In the genomic region with DNA sequence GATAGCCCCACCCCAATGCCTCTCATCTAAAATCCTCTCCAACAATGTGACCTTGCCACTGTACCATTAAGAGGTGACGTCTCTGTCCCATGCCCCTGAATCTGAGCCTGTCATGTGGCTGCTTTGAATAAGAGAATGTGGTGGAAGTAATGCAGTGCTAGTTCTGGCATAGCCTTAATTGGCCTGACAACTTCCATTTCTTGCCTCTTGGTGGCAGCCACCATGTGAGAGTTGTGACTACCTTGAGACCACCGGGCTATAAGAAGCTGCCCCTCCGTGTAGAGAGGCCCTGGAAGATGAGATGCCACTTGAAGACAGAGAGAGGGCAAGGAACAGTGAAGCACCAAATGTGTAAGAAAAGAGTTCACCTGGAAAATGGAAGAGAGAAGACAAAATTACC, we compare ENCODE assay signal across 29 cellular contexts.
DNase-seq lines count a peak whose midpoint lies in the region; ATAC-seq, FAIRE-seq and TF ChIP-seq lines count a peak whose summit lies in the region.
"Had no signal": no experiment of that assay in that cellular context is flagged by ENCODE, and none has a peak within 500 bp of the region (broad histone marks: within the 10 kb centered on the region; RNA-seq: fewer than 3 reads in every experiment).

No MANE protein-coding gene starts in this region.

- H3K79me2 ChIP-seq in Loucy (ENCODE audit: insufficient read depth, low read length) (no peaks in the 10 kb centered on the region), H1 (ENCODE audit: control insufficient read depth in 1 of 2, insufficient read depth in 2 of 2, low read length in 2 of 2) (no peaks in the 10 kb centered on the region)
- H3K79me2 ChIP-seq: hepatocyte, parathyroid adenoma had no signal

- H4K8ac ChIP-seq in H1 (ENCODE audit: extremely low read depth, insufficient read depth, low read length): no peak overlapping the region

- no peak overlapping the region for H3K18ac ChIP-seq in H1 (ENCODE audit: extremely low read depth, low read length)

- H2BK20ac ChIP-seq in H1 (ENCODE audit: low read length): no peak overlapping the region

- H3K9ac ChIP-seq in Loucy (ENCODE audit: low read depth, low read length, poor library complexity, severe bottlenecking): no peak overlapping the region
- no peak overlapping the region; a peak in 1 of 7 replicates for H3K9ac ChIP-seq in H1 (replicated peaks in 1 of 4; ENCODE audit: extremely low read depth in 1 of 4, low read depth in 3 of 4, low read length in 3 of 4)
- H3K9ac ChIP-seq: parathyroid adenoma had no signal

- no peaks in the 10 kb centered on the region for H3K9me2 ChIP-seq in Loucy (replicated peaks; ENCODE audit: low read depth, low read length)

- no peak overlapping the region for H4K91ac ChIP-seq in H1 (replicated peaks; ENCODE audit: insufficient read length, low read length)

- H3K23me2 ChIP-seq in H1 (ENCODE audit: low read depth, low read length): no peaks in the 10 kb centered on the region

- TF ChIP-seq POLR2A in H1 (IDR thresholded peaks at IDR 0.05; ENCODE audit: control extremely low read depth in 1 of 2, low read depth in 2 of 2, low read length in 2 of 2): no peak

- no peak overlapping the region for H3K4me2 ChIP-seq in Loucy (ENCODE audit: low read depth, low read length, poor library complexity, severe bottlenecking)
- H3K4me2 ChIP-seq in H1 (ENCODE audit: insufficient read depth in 1 of 2, low read depth in 2 of 2, low read length in 2 of 2): no peak overlapping the region
- H3K4me2 ChIP-seq: hepatocyte, smooth muscle cell had no signal

- peaks cover 33% of the 10 kb centered on the region for H3K9me3 ChIP-seq in Loucy (ENCODE audit: insufficient read depth, low read depth, low read length)
- peaks cover 1 to 7% of the 10 kb centered on the region in 2 experiments for H3K9me3 ChIP-seq in H1 (ENCODE audit: insufficient read depth in 2 of 2, low read depth in 1 of 2, low read length in 1 of 2)
- H3K9me3 ChIP-seq: HAP-1 had no signal

- no peak overlapping the region for H3K14ac ChIP-seq in H1 (ENCODE audit: insufficient read length)

- H2AK5ac ChIP-seq in H1 (ENCODE audit: low read depth, low read length): no peak overlapping the region

- no peak for ATAC-seq in stimulated activated naive CD8-positive, alpha-beta T cell treated with anti-CD3 and anti-CD28 coated beads, Interleukin-15, Interleukin-2, amounts not matched to agents 100 U/mL and 50 U/mL, for 24 hours
- ATAC-seq: body of pancreas, left lobe of liver had no signal

- H3K27ac ChIP-seq in H1 (ENCODE audit: low read depth, low read length): no peak overlapping the region
- H3K27ac ChIP-seq: body of pancreas, epithelial cell of prostate, hepatocyte, parathyroid adenoma, SJCRH30 had no signal

- H2BK15ac ChIP-seq in H1 (ENCODE audit: low read length): no peak overlapping the region

- H2BK120ac ChIP-seq in H1 (replicated peaks; ENCODE audit: low read depth, low read length): no peak overlapping the region

- TF ChIP-seq EP300 in H1 (IDR thresholded peaks at IDR 0.05; ENCODE audit: borderline replicate concordance in 1 of 2, low read depth in 2 of 2, low read length in 2 of 2): no peak

- H3K79me1 ChIP-seq in H1 (ENCODE audit: low read depth, low read length): no peaks in the 10 kb centered on the region

- H3K27me3 ChIP-seq in Loucy (ENCODE audit: insufficient read depth, low read length, poor library complexity, severe bottlenecking) (no peaks in the 10 kb centered on the region), H1 (replicated peaks in 1 of 4; ENCODE audit: control insufficient read depth in 3 of 4, extremely low read depth in 1 of 4, insufficient read depth in 3 of 4, low read length in 3 of 4) (no peaks in the 10 kb centered on the region)
- H3K27me3 ChIP-seq: body of pancreas, hepatocyte, SJCRH30 had no signal

- no peak overlapping the region for H2BK12ac ChIP-seq in H1 (ENCODE audit: low read depth, low read length)

- no peak overlapping the region for H3K23ac ChIP-seq in H1 (ENCODE audit: insufficient read length)

- H2AFZ ChIP-seq in Loucy (ENCODE audit: low read length): no peak overlapping the region
- H2AFZ ChIP-seq in H1 (ENCODE audit: low read length): no peak overlapping the region
- H2AFZ ChIP-seq: hepatocyte, parathyroid adenoma had no signal

- no peaks in the 10 kb centered on the region for H3K4me1 ChIP-seq in Loucy (ENCODE audit: insufficient read depth, low read length, poor library complexity, severe bottlenecking)
- H3K4me1 ChIP-seq in H1 (replicated peaks in 1 of 4; ENCODE audit: control insufficient read depth in 3 of 4, insufficient read depth in 4 of 4, low read length in 3 of 4): no peaks in the 10 kb centered on the region
- H3K4me1 ChIP-seq: body of pancreas, HAP-1, parathyroid adenoma, SJCRH30 had no signal

- DNase-seq in NCI-H82 (lab: John Stamatoyannopoulos, UW) (peak; percentile 12), NCI-H82 treated with DMSO at 0.1 percent for 48 hours (lab: John Stamatoyannopoulos, UW; ENCODE audit: unreplicated experiment) (no peak), H1 (ENCODE audit: low read depth in 1 of 2, low spot score in 2 of 2) (no peak), retinal pigment epithelial cell (ENCODE audit: low read depth) (no peak)
- DNase-seq in stimulated activated naive CD8-positive, alpha-beta T cell treated with anti-CD3 and anti-CD28 coated beads, Interleukin-15, Interleukin-2, amounts not matched to agents 100 U/mL and 50 U/mL, for 24 hours: no peak
- DNase-seq in central memory CD4-positive, alpha-beta T cell: no peak
- no peak for DNase-seq in activated T-cell treated with anti-CD3 and anti-CD28 coated beads, Interleukin-2, amount 50 U/mL, for 48 hours
- DNase-seq: 8988T; activated CD4-positive, alpha-beta T cell treated with anti-CD3 and anti-CD28 coated beads, Interleukin-2, amount 50 U/mL, for 4 hours; activated naive CD4-positive, alpha-beta T cell treated with anti-CD3 and anti-CD28 coated beads for 36 hours; body of pancreas; Calu3; DMS79; GDM1; NCI-H146; NCI-H2107; NCI-H345; retina; RPMI8226; SJCRH30; stimulated activated naive CD4-positive, alpha-beta T cell had no signal

- peak; percentile 38 to 60 for TF ChIP-seq RAD21 in H1 (IDR thresholded peaks at IDR 0.05 in 1 of 2, conservative IDR thresholded peaks at IDR 0.05 in 1 of 2; ENCODE audit: low read depth in 2 of 2, low read length in 2 of 2)

- POLR2A ChIA-PET in H1 (lab: Charles Lee; ENCODE audit: partially characterized antibody): no interaction called here

- peak; percentile 37 for TF ChIP-seq CTCF in Loucy (conservative IDR thresholded peaks at IDR 0.05; ENCODE audit: low read length)
- TF ChIP-seq CTCF in H1 (IDR thresholded peaks at IDR 0.05; ENCODE audit: control extremely low read depth in 1 of 3, insufficient read depth in 1 of 3, low read depth in 1 of 3, low read length in 3 of 3): peak; percentile 4 to 56 (median 56)
- peak; percentile 12 for TF ChIP-seq CTCF in retinal pigment epithelial cell (conservative IDR thresholded peaks at IDR 0.05; ENCODE audit: low read depth, low read length)

- no peak overlapping the region for H3K4ac ChIP-seq in H1 (replicated peaks; ENCODE audit: insufficient read length, low read depth, low read length)

- no peaks in the 10 kb centered on the region for H3F3A ChIP-seq in Loucy (ENCODE audit: low read depth)

- no peak overlapping the region for H4K5ac ChIP-seq in H1 (ENCODE audit: insufficient read length, low read depth, low read length)

- no peak overlapping the region for H2BK5ac ChIP-seq in H1 (ENCODE audit: low read depth, low read length)

- CTCF ChIA-PET in H1 (lab: Charles Lee; ENCODE audit: partially characterized antibody): interaction anchor here (0.7 to 3.0 kb wide), 12 partner anchors 9 to 98 kb away, joined by 3 to 12 read pairs (median 3); no protein-coding TSS in a partner anchor

- H3K56ac ChIP-seq in H1 (replicated peaks; ENCODE audit: insufficient read length, low read depth, low read length): no peak overlapping the region

- FAIRE-seq in H1 (lab: Jason Lieb, UNC): peak; percentile 62
- FAIRE-seq: GM19239 had no signal

- H3K36me3 ChIP-seq in Loucy (ENCODE audit: insufficient read depth, low read length): peaks cover 42% of the 10 kb centered on the region
- H3K36me3 ChIP-seq in H1 (ENCODE audit: control insufficient read depth in 2 of 4, insufficient read depth in 4 of 4, low read length in 3 of 4): no peaks in the 10 kb centered on the region; a peak in 2 of 8 replicates
- H3K36me3 ChIP-seq: HAP-1 had no signal

- H3K4me3 ChIP-seq in Loucy (ENCODE audit: low read length, poor library complexity, severe bottlenecking) (no peak overlapping the region), H1 (ENCODE audit: extremely low read depth in 1 of 4, insufficient read depth in 2 of 4, low read depth in 3 of 4, low read length in 4 of 4) (no peak overlapping the region), retinal pigment epithelial cell (ENCODE audit: low read length) (no peak overlapping the region)
- H3K4me3 ChIP-seq: body of pancreas, HAP-1, hepatocyte, SJCRH30, smooth muscle cell had no signal

- WGBS in H1 (ENCODE audit: extremely low coverage in 1 of 2, insufficient coverage in 1 of 2, insufficient read length in 1 of 2, insufficient replicate concordance in 2 of 2, low coverage in 1 of 2, low lambda C conversion rate in 2 of 2, missing lambda C conversion rate in 1 of 2), 2 experiments: 63% methylated on average over 3 of the region's 3 CpGs; no CpG with 5 or more reads in 1 of the 2 experiments

- no peaks in the 10 kb centered on the region for H4K20me1 ChIP-seq in Loucy (ENCODE audit: insufficient read depth, low read length, poor library complexity, severe bottlenecking)
- H4K20me1 ChIP-seq in H1 (replicated peaks in 1 of 2; ENCODE audit: control insufficient read depth in 1 of 2, insufficient read depth in 2 of 2, low read length in 2 of 2): no peaks in the 10 kb centered on the region

TF ChIP-seq in H1, 55 proteins besides CTCF, POLR2A, EP300 and RAD21 (continues in another document):
- TF ChIP-seq, protein P1, sequence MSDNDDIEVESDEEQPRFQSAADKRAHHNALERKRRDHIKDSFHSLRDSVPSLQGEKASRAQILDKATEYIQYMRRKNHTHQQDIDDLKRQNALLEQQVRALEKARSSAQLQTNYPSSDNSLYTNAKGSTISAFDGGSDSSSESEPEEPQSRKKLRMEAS (IDR thresholded peaks at IDR 0.05): no peak
- TF ChIP-seq, protein P2, sequence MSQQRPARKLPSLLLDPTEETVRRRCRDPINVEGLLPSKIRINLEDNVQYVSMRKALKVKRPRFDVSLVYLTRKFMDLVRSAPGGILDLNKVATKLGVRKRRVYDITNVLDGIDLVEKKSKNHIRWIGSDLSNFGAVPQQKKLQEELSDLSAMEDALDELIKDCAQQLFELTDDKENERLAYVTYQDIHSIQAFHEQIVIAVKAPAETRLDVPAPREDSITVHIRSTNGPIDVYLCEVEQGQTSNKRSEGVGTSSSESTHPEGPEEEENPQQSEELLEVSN (IDR thresholded peaks at IDR 0.05): no peak
- TF ChIP-seq SIX5 (IDR thresholded peaks at IDR 0.05; ENCODE audit: low read depth, low read length): no peak
- no peak for TF ChIP-seq EZH2 (IDR thresholded peaks at IDR 0.05; ENCODE audit: low read depth, low read length, severe bottlenecking)
- TF ChIP-seq NRF1 (IDR thresholded peaks at IDR 0.05; ENCODE audit: low read depth, low read length): no peak
- no peak for TF ChIP-seq SP4 (IDR thresholded peaks at IDR 0.05; ENCODE audit: low read length)
